ENCODE assay signal across 8 cellular contexts in genomic region chr5:175464414-175465233, GRCh38. TPM values are rescaled to one million over a fixed set of nuclear protein-coding genes. Genes with fewer than 3 reads are reported as not detected.
A peak's percentile ranks its signal among the peaks of the same experiment; 100 is the strongest.
DNase-seq lines count a peak whose midpoint lies in the region; ATAC-seq and TF ChIP-seq lines count a peak whose summit lies in the region.

No MANE protein-coding gene starts in this region.

- H3K27me3 Mint-ChIP-seq in activated naive CD4-positive, alpha-beta T cell treated with anti-CD3 and anti-CD28 coated beads, Interleukin-2, amount 10 ng/mL, durations not matched to agents 7 days and 5 days = peaks cover 22% of the 10 kb centered on the region

- peaks cover 6% of the 10 kb centered on the region for H3K4me1 Mint-ChIP-seq in activated naive CD4-positive, alpha-beta T cell treated with anti-CD3 and anti-CD28 coated beads, Interleukin-2, amount 10 ng/mL, durations not matched to agents 7 days and 5 days

- H3K4me2 ChIP-seq in Karpas-422 (ENCODE audit: low read depth, low read length, poor library complexity, severe bottlenecking) = no peak overlapping the region

- no peaks in the 10 kb centered on the region for H3K79me2 ChIP-seq in Karpas-422 (ENCODE audit: low read length)

- no peaks in the 10 kb centered on the region for H3K9me3 Mint-ChIP-seq in activated naive CD4-positive, alpha-beta T cell treated with anti-CD3 and anti-CD28 coated beads, Interleukin-2, amount 10 ng/mL, durations not matched to agents 7 days and 5 days

- CTCF ChIA-PET in activated naive CD4-positive, alpha-beta T cell treated with anti-CD3 and anti-CD28 coated beads, Interleukin-2, amount 10 ng/mL, durations not matched to agents 7 days and 5 days (lab: Charles Lee) = interaction anchor here (0.6 to 3.8 kb wide), 19 partner anchors 8 to 545 kb away, joined by 3 to 35 read pairs (median 4); partner anchors contain the start of genes DRD1 and SFXN1

- no peaks in the 10 kb centered on the region for H3K4me1 ChIP-seq in Karpas-422 (ENCODE audit: low read length)
- H3K4me1 ChIP-seq in SJSA1 (replicated peaks) = peaks cover 14% of the 10 kb centered on the region
- no peaks in the 10 kb centered on the region for H3K4me1 ChIP-seq in right atrium auricular region

- H3K4me3 Mint-ChIP-seq in activated naive CD4-positive, alpha-beta T cell treated with anti-CD3 and anti-CD28 coated beads, Interleukin-2, amount 10 ng/mL, durations not matched to agents 7 days and 5 days = no peak overlapping the region

- H3K27ac ChIP-seq in Karpas-422 (ENCODE audit: low read length) = no peak overlapping the region
- H3K27ac ChIP-seq in SJSA1 = no peak overlapping the region
- H3K27ac ChIP-seq in right atrium auricular region = no peak overlapping the region

- H2AFZ ChIP-seq in Karpas-422 (ENCODE audit: low read length) = no peak overlapping the region

- H3K36me3 ChIP-seq in Karpas-422 (ENCODE audit: insufficient read depth, low read length) = no peaks in the 10 kb centered on the region
- H3K36me3 ChIP-seq in SJSA1 = no peaks in the 10 kb centered on the region
- H3K36me3 ChIP-seq in right atrium auricular region = no peaks in the 10 kb centered on the region

- no peaks in the 10 kb centered on the region for H3K36me3 Mint-ChIP-seq in activated naive CD4-positive, alpha-beta T cell treated with anti-CD3 and anti-CD28 coated beads, Interleukin-2, amount 10 ng/mL, durations not matched to agents 7 days and 5 days

- peak; percentile 83 for TF ChIP-seq CTCF in GM12864 (IDR thresholded peaks at IDR 0.05; ENCODE audit: low read depth, low read length, missing control alignments)
- peak; percentile 49 to 71 for TF ChIP-seq CTCF in right atrium auricular region (IDR thresholded peaks at IDR 0.05)

- no peaks in the 10 kb centered on the region for H3K9me2 ChIP-seq in Karpas-422 (replicated peaks; ENCODE audit: insufficient read depth, low read length)

- no peak overlapping the region for H3K4me3 ChIP-seq in GM12864 (ENCODE audit: low read depth, low read length)
- H3K4me3 ChIP-seq in Karpas-422 (ENCODE audit: low read length) = no peak overlapping the region
- H3K4me3 ChIP-seq in SJSA1 = no peak overlapping the region
- no peak overlapping the region for H3K4me3 ChIP-seq in right atrium auricular region

- DNase-seq in GM12864 (ENCODE audit: low read depth) (no peak), Karpas-422 (peak; percentile 85), SJSA1 (ENCODE audit: low read depth in 1 of 2, low spot score in 2 of 2) (peak; percentile 59 to 69), right atrium auricular region (ENCODE audit: low spot score) (no peak), occipital lobe (lab: John Stamatoyannopoulos, UW) (no peak)
- peak; percentile 80 for DNase-seq in activated naive CD4-positive, alpha-beta T cell treated with anti-CD3 and anti-CD28 coated beads, Interleukin-2, amount 10 ng/mL, durations not matched to agents 7 days and 5 days
- DNase-seq in stimulated activated CD4-positive, alpha-beta T cell treated with anti-CD3 and anti-CD28 coated beads, Interleukin-12 subunit alpha, Interleukin-12 subunit beta, amount 100 ng/mL, for 4 hours = peak; percentile 56

- no peak overlapping the region for H3K27ac Mint-ChIP-seq in activated naive CD4-positive, alpha-beta T cell treated with anti-CD3 and anti-CD28 coated beads, Interleukin-2, amount 10 ng/mL, durations not matched to agents 7 days and 5 days

- ATAC-seq in GM21825 (IDR thresholded peaks at IDR 0.05; ENCODE audit: unreplicated experiment) = peak; percentile 98

- H3K9me3 ChIP-seq in Karpas-422 (ENCODE audit: low read length) (no peaks in the 10 kb centered on the region), SJSA1 (replicated peaks) (no peaks in the 10 kb centered on the region; the same call in 1 of the 2 replicates), right atrium auricular region (no peaks in the 10 kb centered on the region)

- H3K27me3 ChIP-seq in Karpas-422 (ENCODE audit: low read length) = 0 out of 2 replicates have a peak, but pooled peaks cover 2% of the 10 kb centered on the region
- H3K27me3 ChIP-seq in SJSA1 (replicated peaks) = no peaks in the 10 kb centered on the region
- H3K27me3 ChIP-seq in right atrium auricular region = no peaks in the 10 kb centered on the region

- no peaks in the 10 kb centered on the region for H4K20me1 ChIP-seq in Karpas-422 (ENCODE audit: insufficient read depth, low read depth, low read length)

- H3K9ac ChIP-seq in Karpas-422 (ENCODE audit: low read length) = no peak overlapping the region

RNA-seq across cellular contexts. Expression of gene SFXN1, which starts 13.7 kb away (rescaled TPM):
- total RNA-seq in Karpas-422 (2014; rRNA removed; shearing (Covaris generic); ENCODE audit: low replicate concordance) = 62.9 and 87.3 TPM in 2 replicates
- total RNA-seq in SJSA1 (2014; rRNA removed; shearing (Covaris generic)) = 147 and 207 TPM in 2 replicates
- total RNA-seq in right atrium auricular region (10 to 100 TPM; 23.3 to 33.0 TPM), occipital lobe (72.5 TPM)

RNA-seq across cellular contexts. Expression of gene DRD1, which starts 20.6 kb away (rescaled TPM):
- not detected in 2 replicates for total RNA-seq in Karpas-422 (2014; rRNA removed; shearing (Covaris generic); ENCODE audit: low replicate concordance)
- total RNA-seq in SJSA1 (2014; rRNA removed; shearing (Covaris generic)) = 10.0 and 14.0 TPM in 2 replicates
- total RNA-seq in right atrium auricular region (not detected), occipital lobe (6.1 TPM)

Comparison
In these comparisons a context has a peak if more than half of its experiments do, and no peak if none do; other contexts are left out.
1. DNase-seq: peak in Karpas-422 (single experiment), SJSA1 (2 of 2), activated naive CD4-positive, alpha-beta T cell treated with anti-CD3 and anti-CD28 coated beads, Interleukin-2, amount 10 ng/mL, durations not matched to agents 7 days and 5 days (single experiment) and stimulated activated CD4-positive, alpha-beta T cell treated with anti-CD3 and anti-CD28 coated beads, Interleukin-12 subunit alpha, Interleukin-12 subunit beta, amount 100 ng/mL, for 4 hours (single experiment); none in GM12864 (single experiment), right atrium auricular region (single experiment) and occipital lobe (single experiment).